9 cellular contexts compared by ENCODE assay signal in the genomic region with DNA sequence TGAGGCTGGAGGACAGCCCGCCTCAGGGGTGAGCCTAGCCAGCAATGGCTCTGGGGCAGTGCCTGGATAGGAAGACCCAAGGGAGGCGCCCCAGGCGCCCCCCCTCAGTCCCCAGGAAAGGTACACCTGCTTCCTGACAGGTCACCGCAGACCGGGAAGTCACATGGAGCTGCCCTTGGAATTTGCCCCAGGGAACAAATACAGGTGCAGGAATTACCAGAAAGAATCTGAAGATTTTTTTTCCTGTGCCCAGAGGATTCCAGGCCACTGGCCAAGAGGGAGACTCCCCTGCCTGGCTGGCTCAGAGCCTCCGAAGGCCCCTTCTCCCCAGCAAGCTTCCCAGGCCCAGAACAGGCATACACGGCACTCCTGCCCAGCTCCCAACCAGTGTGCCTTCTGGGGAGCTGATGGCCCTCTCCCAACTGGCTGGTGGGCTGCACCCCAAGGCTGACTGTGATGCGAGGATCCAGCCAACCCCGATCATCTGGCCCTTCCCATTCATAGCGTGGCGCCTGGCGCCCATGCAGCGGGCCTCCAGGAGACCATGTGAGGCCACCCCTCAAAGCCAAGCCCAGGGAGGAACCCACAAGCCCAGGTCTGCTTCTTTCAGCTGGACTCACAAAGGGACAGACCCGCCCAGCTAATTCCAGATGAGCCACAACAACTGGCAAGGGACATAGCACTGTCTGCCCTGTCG. TPM values are rescaled to one million over a fixed set of nuclear protein-coding genes. Genes with fewer than 3 reads are reported as not detected.
DNase-seq lines count a peak whose midpoint lies in the region; ATAC-seq and TF ChIP-seq lines count a peak whose summit lies in the region.
"Had no signal": no experiment of that assay in that cellular context is flagged by ENCODE, and none has a peak within 500 bp of the region (broad histone marks: within the 10 kb centered on the region; RNA-seq: fewer than 3 reads in every experiment).

No MANE protein-coding gene starts in this region.

- peaks cover 35% of the 10 kb centered on the region for H3K79me2 ChIP-seq in PC-3 (ENCODE audit: low read length)

- H3K27me3 ChIP-seq in PC-3 (ENCODE audit: low read length) (no peaks in the 10 kb centered on the region), psoas muscle (ENCODE audit: insufficient read depth in 3 of 3, low read length in 2 of 3) (no peaks in the 10 kb centered on the region)

- POLR2A ChIA-PET in PC-3 (lab: Charles Lee; ENCODE audit: unreplicated experiment): interaction anchor here (0.6 kb wide), 1 partner anchor 9 kb away, joined by 3 read pairs; no protein-coding TSS in a partner anchor

- 65 to 69% (median 68%) methylated on average over 15 of the region's 15 CpGs for WGBS in psoas muscle, 3 donors

- no peaks in the 10 kb centered on the region for H3K36me3 ChIP-seq in PC-3 (ENCODE audit: low read depth, low read length)
- H3K36me3 ChIP-seq in psoas muscle (ENCODE audit: insufficient read depth in 1 of 2, low read depth in 1 of 2): no peaks in the 10 kb centered on the region

- peak overlapping the region; percentile 89 for H3K4me2 ChIP-seq in PC-3 (ENCODE audit: low read length)

- CTCF ChIA-PET in PC-3 (lab: Charles Lee): interaction anchor here (0.9 kb wide), 1 partner anchor 9 kb away, joined by 3 read pairs; no protein-coding TSS in a partner anchor

- H3F3A ChIP-seq in PC-3 (ENCODE audit: low read length, unreplicated experiment): no peaks in the 10 kb centered on the region

- H3K27ac ChIP-seq in PC-3 (ENCODE audit: low read length) (no peak overlapping the region), psoas muscle (no peak overlapping the region)

- no peak overlapping the region for H3K9ac ChIP-seq in PC-3 (ENCODE audit: low read length)

- peak; percentile 57 for DNase-seq in NCI-H2029 (lab: John Stamatoyannopoulos, UW)
- no peak for DNase-seq in NCI-H2029 treated with DMSO at 0.1 percent for 48 hours (lab: John Stamatoyannopoulos, UW)
- peak; percentile 85 for DNase-seq in PC-3
- no peak for DNase-seq in fibroblast of the aortic adventitia (ENCODE audit: low read depth)
- DNase-seq in psoas muscle: no peak
- no peak for DNase-seq in ureter (ENCODE audit: low spot score)
- no peak for DNase-seq in stimulated activated naive CD4-positive, alpha-beta T cell (lab: John Stamatoyannopoulos, UW)
- no peak for DNase-seq in NCI-H187 treated with DMSO at 0.1 percent for 48 hours (lab: John Stamatoyannopoulos, UW)

- no TSS peak for BruUV-seq in PC-3 (replicated peaks; lab: Mats Ljungman, UMichigan)

- no peak overlapping the region for H2AFZ ChIP-seq in PC-3 (ENCODE audit: low read length)

- no peaks in the 10 kb centered on the region for H3K9me2 ChIP-seq in PC-3 (replicated peaks; ENCODE audit: low read length)

- H3K9me3 ChIP-seq in PC-3 (ENCODE audit: low read length): no peaks in the 10 kb centered on the region
- no peaks in the 10 kb centered on the region for H3K9me3 ChIP-seq in psoas muscle

- H3K4me3 ChIP-seq in PC-3 (ENCODE audit: low read length): peak overlapping the region; percentile 68
- peak overlapping the region; percentile 62 for H3K4me3 ChIP-seq in fibroblast of the aortic adventitia (ENCODE audit: low read depth, low read length)
- peak overlapping the region; percentile 90 for H3K4me3 ChIP-seq in psoas muscle

- intact Hi-C loops in PC-3 (cut with micrococcal nuclease) (no loop called here), psoas muscle (cut with DNase I) (no loop called here)

- peaks cover 14% of the 10 kb centered on the region; the same call in 1 of the 2 replicates for H4K20me1 ChIP-seq in PC-3 (ENCODE audit: low read length)

- H3K4me1 ChIP-seq in PC-3 (ENCODE audit: insufficient read depth, low read length): peaks cover 45% of the 10 kb centered on the region
- H3K4me1 ChIP-seq in psoas muscle: peaks cover 55% of the 10 kb centered on the region

- ATAC-seq in PC-3 (peak; percentile 4), psoas muscle (no peak)
- ATAC-seq: activated CD4-positive, CD25-positive, alpha-beta regulatory T cell treated with anti-CD3 and anti-CD28 coated beads, Interleukin-2, amount 50 U/mL, for 24 hours had no signal

- TF ChIP-seq CTCF in PC-3 (conservative IDR thresholded peaks at IDR 0.05; ENCODE audit: low read depth, low read length): no peak
- no peak for TF ChIP-seq CTCF in fibroblast of the aortic adventitia (IDR thresholded peaks at IDR 0.05; ENCODE audit: insufficient read depth, low read length)
- TF ChIP-seq CTCF in psoas muscle (IDR thresholded peaks at IDR 0.05): no peak

RNA-seq across cellular contexts. Expression of a gene that starts 2.3 kb away (rescaled TPM):
- total RNA-seq in PC-3 (2014; rRNA removed) (11.3 and 14.7 TPM in 2 replicates), fibroblast of the aortic adventitia (ENCODE audit: low replicate concordance) (8.0 and 10.5 TPM in 2 replicates), psoas muscle (10 to 100 TPM in 2 of 4 donors, 1 to 10 TPM in 2; 8.0 to 11.3 (median 9.8) TPM), ureter (17.6 TPM)
- 10 to 100 TPM in 1 of 3 donors, 1 to 10 TPM in 2; 3.6 to 11.1 (median 6.7) TPM for polyA plus RNA-seq in psoas muscle

RNA-seq across cellular contexts. Expression of a gene that starts 7.2 kb away (rescaled TPM):
- total RNA-seq in PC-3 (2014; rRNA removed): 31.3 and 36.4 TPM in 2 replicates
- 32.3 and 34.7 TPM in 2 replicates for total RNA-seq in fibroblast of the aortic adventitia (ENCODE audit: low replicate concordance)
- total RNA-seq in psoas muscle: 10 to 100 TPM; 31.2 to 40.1 (median 36.0) TPM
- 10 to 100 TPM; 30.6 to 71.6 (median 47.7) TPM for polyA plus RNA-seq in psoas muscle
- total RNA-seq in ureter: 36.2 TPM

RNA-seq across cellular contexts. Expression of a gene that starts 7.3 kb away (rescaled TPM):
- total RNA-seq in PC-3 (2014; rRNA removed) (21.5 and 25.7 TPM in 2 replicates), fibroblast of the aortic adventitia (ENCODE audit: low replicate concordance) (8.5 and 8.6 TPM in 2 replicates), psoas muscle (1 to 10 TPM; 2.2 to 4.4 (median 3.7) TPM), ureter (20.3 TPM)
- 1 to 10 TPM; 1.5 to 6.3 (median 6.2) TPM for polyA plus RNA-seq in psoas muscle

RNA-seq across cellular contexts. Expression of a gene that starts 9.7 kb away (rescaled TPM):
- total RNA-seq in PC-3 (2014; rRNA removed) (123 and 148 TPM in 2 replicates), fibroblast of the aortic adventitia (ENCODE audit: low replicate concordance) (43.5 and 51.5 TPM in 2 replicates), psoas muscle (10 to 100 TPM; 51.5 to 65.4 (median 54.4) TPM), ureter (58.3 TPM)
- polyA plus RNA-seq in psoas muscle: 100 to 1,000 TPM; 101 to 176 (median 142) TPM

RNA-seq across cellular contexts. Expression of a gene that starts 9.8 kb away (rescaled TPM):
- total RNA-seq in PC-3 (2014; rRNA removed) (21.6 and 30.2 TPM in 2 replicates), fibroblast of the aortic adventitia (ENCODE audit: low replicate concordance) (25.7 and 28.0 TPM in 2 replicates), psoas muscle (10 to 100 TPM; 20.5 to 32.1 (median 24.3) TPM), ureter (74.5 TPM)
- 10 to 100 TPM; 13.0 to 22.6 (median 21.6) TPM for polyA plus RNA-seq in psoas muscle

Comparison
In these comparisons a context has a peak if more than half of its experiments do, and no peak if none do; other contexts are left out.
1. DNase-seq: peak in NCI-H2029 (single experiment) and PC-3 (single experiment); none in NCI-H2029 treated with DMSO at 0.1 percent for 48 hours (single experiment), fibroblast of the aortic adventitia (single experiment), psoas muscle (0 of 2), ureter (single experiment), stimulated activated naive CD4-positive, alpha-beta T cell (0 of 6) and NCI-H187 treated with DMSO at 0.1 percent for 48 hours (single experiment).
2. Peak in every context shown above with its lines, with median percentiles within 50 percentile points of each other: H3K4me3 ChIP-seq.